10 cellular contexts compared by ENCODE assay signal in the genomic region with DNA sequence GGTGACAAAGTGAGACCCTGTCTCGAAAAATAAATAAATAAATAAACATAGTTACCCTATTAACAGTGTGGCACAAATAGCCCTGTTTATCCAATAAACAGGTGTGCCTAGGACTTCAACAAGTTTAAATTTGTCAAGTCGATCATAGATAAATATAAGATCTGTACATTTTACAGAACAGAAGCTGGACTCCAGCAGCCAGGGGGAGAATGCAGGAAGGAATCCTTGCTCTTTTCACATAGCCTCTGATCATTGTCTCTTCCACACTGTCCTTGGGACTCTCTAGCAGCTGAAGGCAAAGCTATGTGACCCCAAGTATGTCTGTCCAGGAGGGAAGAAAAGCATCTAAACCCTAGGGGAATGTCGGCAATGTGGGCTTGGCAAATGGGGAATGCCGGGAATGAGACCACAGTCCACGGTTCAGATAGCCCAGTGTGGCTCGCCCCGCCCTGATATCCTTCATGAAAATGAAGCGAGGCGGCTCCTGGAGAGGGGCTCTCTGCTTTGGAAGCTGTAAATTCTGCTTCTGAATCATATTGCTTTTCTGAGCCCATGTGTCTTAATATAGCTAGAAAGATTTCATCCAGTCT. TPM values are rescaled to one million over a fixed set of nuclear protein-coding genes. Genes with fewer than 3 reads are reported as not detected.
DNase-seq lines count a peak whose midpoint lies in the region; ATAC-seq lines count a peak whose summit lies in the region.
"Had no signal": no experiment of that assay in that cellular context is flagged by ENCODE, and none has a peak within 500 bp of the region (broad histone marks: within the 10 kb centered on the region; RNA-seq: fewer than 3 reads in every experiment).

No MANE protein-coding gene starts in this region.

- H3K4me1 ChIP-seq in GM23248 (ENCODE audit: insufficient read depth) (peaks cover 11% of the 10 kb centered on the region), skeletal muscle tissue (ENCODE audit: control insufficient read depth in 3 of 3, insufficient read depth in 3 of 3, low read length in 3 of 3) (peaks cover 14 to 27% (median 25%) of the 10 kb centered on the region in 3 donors)

- H3K27ac ChIP-seq in GM23248 (no peak overlapping the region), skeletal muscle tissue (ENCODE audit: low read depth, low read length) (peak overlapping the region; percentile 71)

- H3K9ac ChIP-seq in GM23248, result no peak overlapping the region
- H3K9ac ChIP-seq in skeletal muscle tissue (ENCODE audit: low read depth in 1 of 3, low read length in 3 of 3), result peak overlapping the region; percentile 46 to 72 (median 47)

- H3K27me3 ChIP-seq in GM23248 (replicated peaks; ENCODE audit: insufficient read depth) (no peaks in the 10 kb centered on the region), skeletal muscle tissue (ENCODE audit: control insufficient read depth in 3 of 3, insufficient read depth in 3 of 3, low read length in 3 of 3) (no peaks in the 10 kb centered on the region)

- no peak overlapping the region for H3K4me3 ChIP-seq in GM23248
- H3K4me3 ChIP-seq in skeletal muscle tissue (ENCODE audit: low read length in 3 of 3), result peak overlapping the region in 1 of 3 donors; percentile 21

- DNase-seq in GM23248 (no peak), SW480 (ENCODE audit: low spot score) (peak; percentile 87), iPS-NIHi11 (ENCODE audit: low spot score) (peak; percentile 71), NCI-H446 treated with DMSO at 0.1 percent for 48 hours (lab: John Stamatoyannopoulos, UW) (no peak)
- DNase-seq in stimulated activated CD4-positive, alpha-beta T cell treated with anti-CD3 and anti-CD28 coated beads, Interleukin-1b, Interleukin-23, amount 100 ng/mL, for 48 hours, result no peak
- DNase-seq: activated naive CD8-positive, alpha-beta T cell treated with anti-CD3 and anti-CD28 coated beads for 36 hours; T-helper 1 cell had no signal

- H3K79me2 ChIP-seq in GM23248 (ENCODE audit: insufficient read depth), result no peaks in the 10 kb centered on the region

- H3K9me2 ChIP-seq in GM23248 (ENCODE audit: insufficient read depth), result no peaks in the 10 kb centered on the region

- peak overlapping the region; percentile 44; the same call in 1 of the 2 replicates for H2AFZ ChIP-seq in GM23248

- H3F3A ChIP-seq in GM23248 (ENCODE audit: insufficient read depth), result 0 out of 2 replicates have a peak, but pooled peaks cover 6% of the 10 kb centered on the region

- WGBS in GM23248 (ENCODE audit: low coverage in 1 of 2, low lambda C conversion rate in 2 of 2, missing lambda C conversion rate in 2 of 2), 2 experiments, result 60 to 66% methylated on average over 9 of the region's 9 CpGs

- H3K4me2 ChIP-seq in GM23248 (ENCODE audit: unreplicated experiment), result no peak overlapping the region

- ATAC-seq in HG03108 (IDR thresholded peaks at IDR 0.05; ENCODE audit: unreplicated experiment), result no peak
- no peak for ATAC-seq in GM18907 (IDR thresholded peaks at IDR 0.05; ENCODE audit: unreplicated experiment)

- in situ Hi-C loops in GM23248 (cut with MboI), result loop anchor here (25.0 kb wide), 1 partner anchor 307 kb away; no protein-coding TSS in a partner anchor

- no peaks in the 10 kb centered on the region for H4K20me1 ChIP-seq in GM23248 (ENCODE audit: insufficient read depth)

- H3K9me3 ChIP-seq in GM23248 (ENCODE audit: low read depth) (no peaks in the 10 kb centered on the region), skeletal muscle tissue (ENCODE audit: control insufficient read depth in 3 of 3, low read length in 3 of 3) (no peaks in the 10 kb centered on the region)

- H3K36me3 ChIP-seq in GM23248 (ENCODE audit: low read depth) (no peaks in the 10 kb centered on the region), skeletal muscle tissue (ENCODE audit: control insufficient read depth in 3 of 3, insufficient read depth in 3 of 3, low read length in 3 of 3) (no peaks in the 10 kb centered on the region)

RNA-seq across cellular contexts. Expression of gene GRB2, which starts 24.8 kb away (rescaled TPM):
- total RNA-seq in GM23248 (2014; rRNA removed; shearing (Covaris generic)), result 65.0 and 103 TPM in 2 replicates
- 96.6 and 105 TPM in 2 replicates for polyA plus RNA-seq in GM23248 (2016; fragmentation: Nextera tagmentation; extraction: Ambion mirVana)
- 74.6 TPM for total RNA-seq in skeletal muscle tissue

RNA-seq across cellular contexts. Expression of gene TMEM94, which starts 26.2 kb away (rescaled TPM):
- 24.5 and 54.0 TPM in 2 replicates for total RNA-seq in GM23248 (2014; rRNA removed; shearing (Covaris generic))
- polyA plus RNA-seq in GM23248 (2016; fragmentation: Nextera tagmentation; extraction: Ambion mirVana), result 11.4 and 14.3 TPM in 2 replicates
- 18.3 TPM for total RNA-seq in skeletal muscle tissue

Comparison
In these comparisons a context has a peak if more than half of its experiments do, and no peak if none do; other contexts are left out.
1. DNase-seq: peak in SW480 (single experiment) and iPS-NIHi11 (single experiment); none in GM23248 (single experiment), stimulated activated CD4-positive, alpha-beta T cell treated with anti-CD3 and anti-CD28 coated beads, Interleukin-1b, Interleukin-23, amount 100 ng/mL, for 48 hours (single experiment) and NCI-H446 treated with DMSO at 0.1 percent for 48 hours (single experiment).